ENCODE assay signal across 16 cellular contexts in the genomic region with DNA sequence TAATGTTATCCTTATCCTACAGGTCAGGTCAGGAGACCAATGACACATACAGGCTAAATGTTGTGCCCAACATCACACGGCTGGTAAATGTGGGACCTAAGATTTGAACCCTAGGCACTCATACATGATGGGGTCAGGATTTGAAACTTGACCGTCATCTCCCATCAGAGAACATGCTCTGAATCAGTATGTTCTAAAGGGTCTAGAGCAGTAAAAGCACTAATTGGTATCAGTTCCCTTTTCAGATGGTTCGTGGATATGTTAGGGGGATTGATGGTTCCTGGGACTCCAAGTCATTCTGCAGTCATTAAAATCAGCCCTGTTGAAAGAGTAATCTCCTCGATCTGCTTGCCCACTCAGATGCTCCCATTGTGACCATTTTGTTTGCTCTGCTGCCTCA.
DNase-seq lines count a peak whose midpoint lies in the region; ATAC-seq, FAIRE-seq and TF ChIP-seq lines count a peak whose summit lies in the region.
"Had no signal": no experiment of that assay in that cellular context is flagged by ENCODE, and none has a peak within 500 bp of the region (broad histone marks: within the 10 kb centered on the region; RNA-seq: fewer than 3 reads in every experiment).

No MANE protein-coding gene starts in this region.

- peak; percentile 50 for ATAC-seq in GM19372 (IDR thresholded peaks at IDR 0.05; ENCODE audit: low read depth, unreplicated experiment)
- ATAC-seq in HG02981 (IDR thresholded peaks at IDR 0.05; ENCODE audit: unreplicated experiment), result peak; percentile 51
- no peak for ATAC-seq in naive thymus-derived CD8-positive, alpha-beta T cell
- no peak for ATAC-seq in heart left ventricle
- ATAC-seq: SK-N-SH treated with all-trans-retinoic acid at 6 μM for 48 hours had no signal

- H3K9me3 Mint-ChIP-seq in naive thymus-derived CD8-positive, alpha-beta T cell, result no peaks in the 10 kb centered on the region

- H3K27me3 ChIP-seq in heart left ventricle, result no peaks in the 10 kb centered on the region
- H3K27me3 ChIP-seq: transverse colon had no signal

- peak; percentile 60 for FAIRE-seq in GM12891 (lab: Jason Lieb, UNC)
- FAIRE-seq in D721Med (lab: Jason Lieb, UNC), result no peak
- FAIRE-seq: G401.6, HTR-8/SVneo had no signal

- peaks cover 36 to 82% (median 69%) of the 10 kb centered on the region in 4 donors for H3K4me1 Mint-ChIP-seq in naive thymus-derived CD8-positive, alpha-beta T cell

- intact Hi-C loops in heart left ventricle (cut with DNase I), result loop anchor here (2.0 to 10.0 kb wide), 6 partner anchors 131 to 381 kb away; no protein-coding TSS in a partner anchor

- H3K4me3 ChIP-seq in heart left ventricle, result no peak overlapping the region
- H3K4me3 ChIP-seq: transverse colon had no signal

- H3K36me3 Mint-ChIP-seq in naive thymus-derived CD8-positive, alpha-beta T cell, result peaks cover 0 to 14% (median 0%) of the 10 kb centered on the region in 3 donors

- peak overlapping the region in 2 of 10 donors; percentile 16 to 46 for H3K27ac Mint-ChIP-seq in naive thymus-derived CD8-positive, alpha-beta T cell

- no peak overlapping the region for H3K27ac ChIP-seq in heart left ventricle
- H3K27ac ChIP-seq: transverse colon had no signal

- 85 to 93% (median 86%) methylated on average over 4 of the region's 4 CpGs for WGBS in heart left ventricle, 4 donors

- H3K4me1 ChIP-seq in heart left ventricle, result peaks cover 0 to 33% (median 15%) of the 10 kb centered on the region in 12 donors

- no peaks in the 10 kb centered on the region for H3K27me3 Mint-ChIP-seq in naive thymus-derived CD8-positive, alpha-beta T cell

- POLR2A ChIA-PET in naive thymus-derived CD8-positive, alpha-beta T cell (lab: Charles Lee), result no interaction called here

- DNase-seq in GM12891 (ENCODE audit: insufficient read length, low spot score), result no peak
- DNase-seq in RPMI8226, result peak; percentile 16
- DNase-seq in GF-D8 (lab: John Stamatoyannopoulos, UW), result no peak
- DNase-seq in naive thymus-derived CD8-positive, alpha-beta T cell, result no peak
- no peak for DNase-seq in D721Med (ENCODE audit: insufficient read length, low spot score)
- no peak for DNase-seq in heart left ventricle
- DNase-seq: activated CD4-positive, alpha-beta T cell treated with anti-CD3 and anti-CD28 coated beads for 4 hours; caudate nucleus; NCI-H1105 treated with DMSO at 0.1 percent for 48 hours; NCI-H69; transverse colon had no signal

- no peak for TF ChIP-seq POLR2A in GM12891 (IDR thresholded peaks at IDR 0.05; ENCODE audit: low read depth, low read length)
- no peak for TF ChIP-seq POLR2A in heart left ventricle (IDR thresholded peaks at IDR 0.05)

- H3K9me3 ChIP-seq in heart left ventricle, result no peaks in the 10 kb centered on the region
- H3K9me3 ChIP-seq: transverse colon had no signal

- peaks cover 0 to 5% (median 0%) of the 10 kb centered on the region in 9 donors for H3K36me3 ChIP-seq in heart left ventricle
- H3K36me3 ChIP-seq: transverse colon had no signal

- TF ChIP-seq CTCF in D721Med (IDR thresholded peaks at IDR 0.05; ENCODE audit: insufficient read depth, missing control alignments) (no peak), heart left ventricle (IDR thresholded peaks at IDR 0.05) (no peak)

- H3K4me3 Mint-ChIP-seq in naive thymus-derived CD8-positive, alpha-beta T cell, result no peak overlapping the region

TF ChIP-seq in GM12891, 5 proteins besides CTCF, POLR2A, EP300 and RAD21:
- TF ChIP-seq SPI1 (IDR thresholded peaks at IDR 0.05; ENCODE audit: low read depth, low read length) (peak; percentile 99), TAF1 (IDR thresholded peaks at IDR 0.05; ENCODE audit: low read depth, low read length) (no peak)
TF ChIP-seq in GM12891: peak in this region for 1.

Comparison
In these comparisons a context has a peak if more than half of its experiments do, and no peak if none do; other contexts are left out.
1. ATAC-seq: peak in GM19372 (single experiment) and HG02981 (single experiment); none in naive thymus-derived CD8-positive, alpha-beta T cell (0 of 2) and heart left ventricle (0 of 4).